Comparison of ENCODE assay signal across 2 cellular contexts in the genomic region with DNA sequence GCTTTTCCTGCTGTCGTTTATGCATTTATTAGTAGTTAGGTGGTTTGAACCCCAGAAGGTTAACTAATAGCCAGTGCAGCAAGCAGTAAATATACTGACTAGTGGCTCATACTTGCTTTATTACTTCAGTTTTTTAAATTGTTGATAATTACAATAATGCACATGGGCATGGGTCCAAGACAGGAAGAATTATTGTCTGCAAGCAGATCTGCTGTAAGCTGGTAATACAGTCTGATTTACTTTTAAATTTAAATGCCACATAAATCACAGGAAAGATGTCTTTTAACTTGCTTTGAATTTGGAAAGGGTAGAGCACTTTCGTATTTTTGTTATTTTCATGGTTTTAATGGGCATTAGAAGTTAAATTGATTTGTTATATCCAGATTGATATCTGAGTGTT.
A peak's percentile ranks its signal among the peaks of the same experiment; 100 is the strongest.
TF ChIP-seq lines count a peak whose summit lies in the region.

No MANE protein-coding gene starts in this region.

TF ChIP-seq in HEK293T, 16 proteins besides CTCF, POLR2A, EP300 and RAD21:
- TF ChIP-seq, protein P1, sequence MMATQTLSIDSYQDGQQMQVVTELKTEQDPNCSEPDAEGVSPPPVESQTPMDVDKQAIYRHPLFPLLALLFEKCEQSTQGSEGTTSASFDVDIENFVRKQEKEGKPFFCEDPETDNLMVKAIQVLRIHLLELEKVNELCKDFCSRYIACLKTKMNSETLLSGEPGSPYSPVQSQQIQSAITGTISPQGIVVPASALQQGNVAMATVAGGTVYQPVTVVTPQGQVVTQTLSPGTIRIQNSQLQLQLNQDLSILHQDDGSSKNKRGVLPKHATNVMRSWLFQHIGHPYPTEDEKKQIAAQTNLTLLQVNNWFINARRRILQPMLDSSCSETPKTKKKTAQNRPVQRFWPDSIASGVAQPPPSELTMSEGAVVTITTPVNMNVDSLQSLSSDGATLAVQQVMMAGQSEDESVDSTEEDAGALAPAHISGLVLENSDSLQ (IDR thresholded peaks at IDR 0.05), result peak; percentile 42
- TF ChIP-seq NFRKB (IDR thresholded peaks at IDR 0.05), result no peak
TF ChIP-seq in HEK293T: peak in this region for 1.

TF ChIP-seq in endothelial cell of umbilical vein, 7 proteins besides CTCF, POLR2A, EP300 and RAD21 (continued from another document):
- TF ChIP-seq FOS (IDR thresholded peaks at IDR 0.05; ENCODE audit: borderline replicate concordance, insufficient read depth, low read length), result no peak
- TF ChIP-seq, protein P2, sequence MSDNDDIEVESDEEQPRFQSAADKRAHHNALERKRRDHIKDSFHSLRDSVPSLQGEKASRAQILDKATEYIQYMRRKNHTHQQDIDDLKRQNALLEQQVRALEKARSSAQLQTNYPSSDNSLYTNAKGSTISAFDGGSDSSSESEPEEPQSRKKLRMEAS (IDR thresholded peaks at IDR 0.05; ENCODE audit: insufficient read depth, insufficient read length), result no peak
